ENCODE assay signal across 18 cellular contexts in the genomic region with DNA sequence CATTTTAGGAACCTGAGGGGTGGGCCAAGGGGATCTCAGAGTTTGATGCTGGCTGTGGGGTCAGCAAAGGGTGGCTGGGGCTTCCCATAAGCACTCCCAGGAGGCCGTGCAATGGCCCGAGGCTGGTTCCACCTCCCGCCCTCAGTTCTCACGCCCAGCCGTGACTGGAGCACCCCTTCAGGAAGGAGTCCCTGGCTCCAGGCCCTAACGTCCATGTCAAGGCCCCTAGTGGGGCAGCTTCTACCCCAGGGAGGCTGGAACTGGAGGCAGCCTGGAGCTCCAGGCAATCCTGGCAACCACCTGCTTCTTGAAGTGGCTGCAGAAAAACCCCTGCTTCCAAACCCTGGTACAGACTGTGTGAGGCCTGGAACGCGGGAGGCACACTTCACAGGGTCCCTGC.
A peak's percentile ranks its signal among the peaks of the same experiment; 100 is the strongest.
DNase-seq lines count a peak whose midpoint lies in the region; ATAC-seq and TF ChIP-seq lines count a peak whose summit lies in the region.
"Had no signal": no experiment of that assay in that cellular context is flagged by ENCODE, and none has a peak within 500 bp of the region (broad histone marks: within the 10 kb centered on the region; RNA-seq: fewer than 3 reads in every experiment).

No MANE protein-coding gene starts in this region.

- DNase-seq in ELF-1 (ENCODE audit: low read depth, low spot score): peak; percentile 53
- peak; percentile 64 for DNase-seq in chondrocyte (ENCODE audit: low spot score)
- DNase-seq in sciatic nerve (ENCODE audit: low spot score): peak; percentile 48
- DNase-seq in activated CD4-positive, alpha-beta memory T cell treated with anti-CD3 and anti-CD28 coated beads, Interleukin-2, amount 10 ng/mL, durations not matched to agents 7 days and 5 days: no peak
- DNase-seq in GF-D8 (lab: John Stamatoyannopoulos, UW): no peak
- DNase-seq in HPDE6-E6E7 (ENCODE audit: extremely low spot score): no peak
- DNase-seq: BE2C; CD8-positive, alpha-beta T cell; COR-L47; DMS153; DMS79 treated with DMSO at 0.1 percent for 48 hours; EL; GDM1 had no signal

- POLR2A ChIA-PET in HEK293 (lab: Yijun Ruan, JAX): no interaction called here
- POLR2A ChIA-PET in activated CD4-positive, alpha-beta memory T cell treated with anti-CD3 and anti-CD28 coated beads, Interleukin-2, amount 10 ng/mL, durations not matched to agents 7 days and 5 days (lab: Charles Lee): no interaction called here

- ATAC-seq in sciatic nerve (no peak), HG02938 (IDR thresholded peaks at IDR 0.05; ENCODE audit: unreplicated experiment) (no peak)
- ATAC-seq: A549; CD8-positive, alpha-beta T cell; HepG2 had no signal

- H3K36me3 Mint-ChIP-seq in chondrocyte (ENCODE audit: low read depth): no peaks in the 10 kb centered on the region
- no peaks in the 10 kb centered on the region for H3K36me3 Mint-ChIP-seq in activated CD4-positive, alpha-beta memory T cell treated with anti-CD3 and anti-CD28 coated beads, Interleukin-2, amount 10 ng/mL, durations not matched to agents 7 days and 5 days (ENCODE audit: low read depth)
- H3K36me3 Mint-ChIP-seq: CD14-positive monocyte; CD8-positive, alpha-beta T cell had no signal

- H3K4me3 ChIP-seq in HEK293 (ENCODE audit: low read depth, low read length): no peak overlapping the region
- H3K4me3 ChIP-seq: A549 had no signal

- no peak overlapping the region for H3K27ac Mint-ChIP-seq in chondrocyte (ENCODE audit: unreplicated experiment)
- H3K27ac Mint-ChIP-seq in activated CD4-positive, alpha-beta memory T cell treated with anti-CD3 and anti-CD28 coated beads, Interleukin-2, amount 10 ng/mL, durations not matched to agents 7 days and 5 days: no peak overlapping the region
- H3K27ac Mint-ChIP-seq: CD14-positive monocyte; CD8-positive, alpha-beta T cell had no signal

- H3K4me1 Mint-ChIP-seq in chondrocyte (ENCODE audit: low read depth): peaks cover 44% of the 10 kb centered on the region
- H3K4me1 Mint-ChIP-seq in activated CD4-positive, alpha-beta memory T cell treated with anti-CD3 and anti-CD28 coated beads, Interleukin-2, amount 10 ng/mL, durations not matched to agents 7 days and 5 days: no peaks in the 10 kb centered on the region
- H3K4me1 Mint-ChIP-seq: CD14-positive monocyte had no signal

- H3K4me1 ChIP-seq in HEK293 (ENCODE audit: control insufficient read depth, insufficient read depth, low read length): no peaks in the 10 kb centered on the region
- H3K4me1 ChIP-seq: A549 had no signal

- no peaks in the 10 kb centered on the region for H3K36me3 ChIP-seq in HEK293 (ENCODE audit: control insufficient read depth in 2 of 2, insufficient read depth in 1 of 2, low read length in 2 of 2)
- H3K36me3 ChIP-seq: BE2C had no signal

- no peak for TF ChIP-seq CTCF in HEK293 (tag by site-specific recombination; IDR thresholded peaks at IDR 0.05)
- TF ChIP-seq CTCF in chondrocyte (IDR thresholded peaks at IDR 0.05): no peak

- no peaks in the 10 kb centered on the region for H3K27me3 Mint-ChIP-seq in chondrocyte (ENCODE audit: low read depth)
- H3K27me3 Mint-ChIP-seq in activated CD4-positive, alpha-beta memory T cell treated with anti-CD3 and anti-CD28 coated beads, Interleukin-2, amount 10 ng/mL, durations not matched to agents 7 days and 5 days: peaks cover 12% of the 10 kb centered on the region

- H3K9me3 ChIP-seq in HEK293 (ENCODE audit: control insufficient read depth, insufficient read depth, low read depth, low read length): no peaks in the 10 kb centered on the region
- H3K9me3 ChIP-seq: A549, BE2C had no signal

- CTCF ChIA-PET in HEK293 (lab: Yijun Ruan, JAX): no interaction called here
- CTCF ChIA-PET in activated CD4-positive, alpha-beta memory T cell treated with anti-CD3 and anti-CD28 coated beads, Interleukin-2, amount 10 ng/mL, durations not matched to agents 7 days and 5 days (lab: Charles Lee): no interaction called here

- H3K27ac ChIP-seq in HEK293 (ENCODE audit: extremely low read depth, low read depth, low read length): no peak overlapping the region
- H3K27ac ChIP-seq: A549 had no signal

- no peaks in the 10 kb centered on the region for H3K9me3 Mint-ChIP-seq in chondrocyte (ENCODE audit: low read depth)
- no peaks in the 10 kb centered on the region for H3K9me3 Mint-ChIP-seq in activated CD4-positive, alpha-beta memory T cell treated with anti-CD3 and anti-CD28 coated beads, Interleukin-2, amount 10 ng/mL, durations not matched to agents 7 days and 5 days
- H3K9me3 Mint-ChIP-seq: CD8-positive, alpha-beta T cell had no signal

- H3K4me3 Mint-ChIP-seq in chondrocyte (ENCODE audit: unreplicated experiment): no peak overlapping the region
- H3K4me3 Mint-ChIP-seq in activated CD4-positive, alpha-beta memory T cell treated with anti-CD3 and anti-CD28 coated beads, Interleukin-2, amount 10 ng/mL, durations not matched to agents 7 days and 5 days: no peak overlapping the region
- H3K4me3 Mint-ChIP-seq: CD14-positive monocyte; CD8-positive, alpha-beta T cell had no signal

- intact Hi-C loops in sciatic nerve (cut with DNase I): no loop called here

TF ChIP-seq in HEK293, 187 proteins besides CTCF, POLR2A, EP300 and RAD21:
- no peak for TF ChIP-seq ZFP3 (tag by site-specific recombination; IDR thresholded peaks at IDR 0.05; ENCODE audit: low read depth)
- 0 out of 2 replicates have a peak, but pooled peaks have one; percentile 12 for TF ChIP-seq SCRT2 (tag by site-specific recombination; IDR thresholded peaks at IDR 0.05)
- TF ChIP-seq ZNF596 (tag by site-specific recombination; IDR thresholded peaks at IDR 0.05): no peak
- no peak for TF ChIP-seq BCL11B (tag by site-specific recombination; IDR thresholded peaks at IDR 0.05; ENCODE audit: low read depth)
- no peak for TF ChIP-seq ZBTB44 (tag by site-specific recombination; IDR thresholded peaks at IDR 0.05)
- TF ChIP-seq PRDM2 (tag by site-specific recombination; IDR thresholded peaks at IDR 0.05; ENCODE audit: borderline replicate concordance): no peak

Comparison
In these comparisons a context has a peak if more than half of its experiments do, and no peak if none do; other contexts are left out.
1. DNase-seq: peak in ELF-1 (single experiment), chondrocyte (single experiment) and sciatic nerve (single experiment); none in activated CD4-positive, alpha-beta memory T cell treated with anti-CD3 and anti-CD28 coated beads, Interleukin-2, amount 10 ng/mL, durations not matched to agents 7 days and 5 days (single experiment), GF-D8 (single experiment) and HPDE6-E6E7 (single experiment).